In genomic region chr1:3530931-3531818, GRCh38 we compare ENCODE assay signal across 8 cellular contexts.
DNase-seq lines count a peak whose midpoint lies in the region; ATAC-seq and TF ChIP-seq lines count a peak whose summit lies in the region.

No MANE protein-coding gene starts in this region.

- WGBS in esophagus muscularis mucosa = under 1% methylated on average over 40 of the region's 96 CpGs

- H3K4me3 ChIP-seq in esophagus muscularis mucosa = peak overlapping the region; percentile 61 to 78 (median 67)

- no peaks in the 10 kb centered on the region for H3K9me3 Mint-ChIP-seq in natural killer cell

- H3K27me3 Mint-ChIP-seq in natural killer cell (ENCODE audit: low read depth in 2 of 2) = peaks cover 0 to 6% of the 10 kb centered on the region in 2 donors

- TF ChIP-seq EP300 in esophagus muscularis mucosa (IDR thresholded peaks at IDR 0.05) = no peak

- H3K4me1 ChIP-seq in esophagus muscularis mucosa = peaks cover 18 to 32% (median 26%) of the 10 kb centered on the region in 4 donors

- H3K4me3 Mint-ChIP-seq in natural killer cell = peak overlapping the region; percentile 63

- peak; percentile 38 for TF ChIP-seq POLR2A in esophagus muscularis mucosa (IDR thresholded peaks at IDR 0.05; ENCODE audit: low read depth)

- H3K36me3 Mint-ChIP-seq in natural killer cell = no peaks in the 10 kb centered on the region

- H3K27ac Mint-ChIP-seq in natural killer cell = no peak overlapping the region

- TF ChIP-seq CTCF in esophagus muscularis mucosa (IDR thresholded peaks at IDR 0.05) = no peak
- no peak for TF ChIP-seq CTCF in natural killer cell (IDR thresholded peaks at IDR 0.05)

- intact Hi-C loops in esophagus muscularis mucosa (cut with DNase I) (no loop called here), natural killer cell (cut with micrococcal nuclease) (no loop called here)

- DNase-seq in GM03348 (ENCODE audit: low spot score) (peak; percentile 95), NCI-H748 treated with DMSO at 0.1 percent for 48 hours (lab: John Stamatoyannopoulos, UW) (peak; percentile 13), activated T-cell treated with anti-CD3 and anti-CD28 coated beads for 4 hours (peak; percentile 57), esophagus muscularis mucosa (ENCODE audit: extremely low spot score) (peak; percentile 93), natural killer cell (no peak)
- peak; percentile 48 to 60 for DNase-seq in stimulated activated CD8-positive, alpha-beta memory T cell treated with anti-CD3 and anti-CD28 coated beads, Interleukin-7, amount 100 ng/mL, for 48 hours (ENCODE audit: extremely low read depth in 1 of 2, low read depth in 1 of 2)

- peaks cover 0 to 2% (median 0%) of the 10 kb centered on the region in 4 donors for H3K36me3 ChIP-seq in esophagus muscularis mucosa

- H3K27me3 ChIP-seq in esophagus muscularis mucosa = peaks cover 0 to 44% (median 0%) of the 10 kb centered on the region in 4 donors

- peak overlapping the region; percentile 61 to 85 (median 74) for H3K27ac ChIP-seq in esophagus muscularis mucosa (replicated peaks in 1 of 4)

- ATAC-seq in natural killer cell (peak in 2 of 3 donors; percentile 54 to 56), HG02798 (IDR thresholded peaks at IDR 0.05; ENCODE audit: poor library complexity, unreplicated experiment) (no peak), GM21737 (IDR thresholded peaks at IDR 0.05; ENCODE audit: unreplicated experiment) (no peak)

- no peaks in the 10 kb centered on the region for H3K9me3 ChIP-seq in esophagus muscularis mucosa

- no peaks in the 10 kb centered on the region for H3K4me1 Mint-ChIP-seq in natural killer cell

Comparison
In these comparisons a context has a peak if more than half of its experiments do, and no peak if none do; other contexts are left out.
1. ATAC-seq: peak in natural killer cell (2 of 3); none in HG02798 (single experiment) and GM21737 (single experiment).